In the genomic region with DNA sequence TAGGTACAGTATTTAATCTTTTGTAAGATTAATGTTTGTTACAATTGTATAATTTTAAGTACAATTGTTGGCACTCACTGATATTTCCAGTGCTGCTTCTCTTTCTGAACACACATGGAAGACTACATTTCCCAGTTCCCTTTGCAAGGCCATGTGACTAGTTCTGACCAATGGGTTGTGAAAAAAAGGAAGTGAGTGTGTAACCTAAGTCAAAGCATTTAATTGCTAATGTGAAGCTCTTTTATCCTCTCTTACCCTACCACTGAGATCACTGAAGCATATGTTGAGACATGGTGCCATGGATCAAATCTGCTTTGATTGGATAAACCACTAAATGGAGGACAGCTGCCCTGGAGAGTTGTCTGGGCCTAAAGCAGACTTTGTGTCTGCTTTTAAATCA, we compare ENCODE assay signal across 8 cellular contexts.
A peak's percentile ranks its signal among the peaks of the same experiment; 100 is the strongest.
DNase-seq lines count a peak whose midpoint lies in the region; ATAC-seq and TF ChIP-seq lines count a peak whose summit lies in the region.

No MANE protein-coding gene starts in this region.

- peaks cover 4% of the 10 kb centered on the region for H3K36me3 Mint-ChIP-seq in effector memory CD8-positive, alpha-beta T cell (ENCODE audit: insufficient read depth)
- H3K36me3 Mint-ChIP-seq in mesothelial cell of epicardium = peaks cover 3% of the 10 kb centered on the region

- H3K36me3 ChIP-seq in A673 (ENCODE audit: insufficient read depth, low read length, poor library complexity, severe bottlenecking) (no peaks in the 10 kb centered on the region), SK-N-MC (ENCODE audit: insufficient read depth, low read length) (no peaks in the 10 kb centered on the region)

- intact Hi-C loops in A673 (cut with micrococcal nuclease; ENCODE audit: unreplicated experiment) = no loop called here

- ATAC-seq in HG02571 (IDR thresholded peaks at IDR 0.05; ENCODE audit: unreplicated experiment) = peak; percentile 80
- peak; percentile 99 for ATAC-seq in effector memory CD8-positive, alpha-beta T cell (replicated peaks)

- no peak overlapping the region for H3K4me3 Mint-ChIP-seq in effector memory CD8-positive, alpha-beta T cell
- H3K4me3 Mint-ChIP-seq in mesothelial cell of epicardium = no peak overlapping the region

- TF ChIP-seq CTCF in A673 (conservative IDR thresholded peaks at IDR 0.05; ENCODE audit: low read depth, low read length) (no peak), mesothelial cell of epicardium (IDR thresholded peaks at IDR 0.05; ENCODE audit: unreplicated experiment) (no peak)

- peak overlapping the region in 1 of 2 donors; percentile 35 for H3K27ac Mint-ChIP-seq in effector memory CD8-positive, alpha-beta T cell
- peak overlapping the region; percentile 22 for H3K27ac Mint-ChIP-seq in mesothelial cell of epicardium

- peaks cover 36% of the 10 kb centered on the region for H3K4me1 ChIP-seq in A673 (ENCODE audit: insufficient read depth, low read length, poor library complexity, severe bottlenecking)

- no TSS peak for BruUV-seq in A673 (replicated peaks; lab: Mats Ljungman, UMichigan)

- H3K9me3 ChIP-seq in A673 (ENCODE audit: low read depth, low read length, poor library complexity, severe bottlenecking) (no peaks in the 10 kb centered on the region), SK-N-MC (ENCODE audit: low read depth, low read length) (no peaks in the 10 kb centered on the region)

- DNase-seq in A673 (ENCODE audit: low spot score) (peak; percentile 91), GF-D8 (lab: John Stamatoyannopoulos, UW) (peak; percentile 56), NCI-H1417 treated with DMSO at 0.1 percent for 48 hours (lab: John Stamatoyannopoulos, UW) (peak; percentile 40), SK-N-MC (ENCODE audit: low read depth, low spot score) (peak; percentile 83), mesothelial cell of epicardium (ENCODE audit: low spot score in 2 of 2, unreplicated experiment in 2 of 2) (no peak), ecto neural progenitor cell (ENCODE audit: low spot score) (no peak)
- peak; percentile 45 to 53 (median 47) for DNase-seq in effector memory CD8-positive, alpha-beta T cell

- peaks cover 0 to 21% of the 10 kb centered on the region in 2 donors for H3K4me1 Mint-ChIP-seq in effector memory CD8-positive, alpha-beta T cell (ENCODE audit: low read depth in 2 of 2)
- peaks cover 35% of the 10 kb centered on the region for H3K4me1 Mint-ChIP-seq in mesothelial cell of epicardium

- no peaks in the 10 kb centered on the region for H3K27me3 ChIP-seq in A673 (replicated peaks; ENCODE audit: insufficient read depth, low read depth, low read length, poor library complexity)

- H3K9me3 Mint-ChIP-seq in effector memory CD8-positive, alpha-beta T cell = no peaks in the 10 kb centered on the region
- peaks cover 3% of the 10 kb centered on the region for H3K9me3 Mint-ChIP-seq in mesothelial cell of epicardium

- POLR2A ChIA-PET in A673 (lab: Charles Lee; ENCODE audit: low non-redundant PET) = no interaction called here

- H3K27me3 Mint-ChIP-seq in effector memory CD8-positive, alpha-beta T cell = no peaks in the 10 kb centered on the region
- no peaks in the 10 kb centered on the region for H3K27me3 Mint-ChIP-seq in mesothelial cell of epicardium (ENCODE audit: low read depth)

- H3K4me3 ChIP-seq in A673 (ENCODE audit: low read depth, low read length, poor library complexity, severe bottlenecking) (no peak overlapping the region), SK-N-MC (no peak overlapping the region)

- no peak overlapping the region for H3K9ac ChIP-seq in SK-N-MC (ENCODE audit: insufficient read length)

- CTCF ChIA-PET in A673 (lab: Charles Lee) = no interaction called here

- H3K27ac ChIP-seq in A673 (ENCODE audit: low read depth, low read length, poor library complexity, severe bottlenecking) (no peak overlapping the region), SK-N-MC (peak overlapping the region; percentile 51; the same call in 1 of the 2 replicates)

Comparison
In these comparisons a context has a peak if more than half of its experiments do, and no peak if none do; other contexts are left out.
1. DNase-seq: peak in A673 (single experiment), GF-D8 (single experiment), NCI-H1417 treated with DMSO at 0.1 percent for 48 hours (single experiment), SK-N-MC (single experiment) and effector memory CD8-positive, alpha-beta T cell (3 of 3); none in mesothelial cell of epicardium (0 of 2) and ecto neural progenitor cell (single experiment).